ENCODE assay signal across 1 cellular context in the genomic region with DNA sequence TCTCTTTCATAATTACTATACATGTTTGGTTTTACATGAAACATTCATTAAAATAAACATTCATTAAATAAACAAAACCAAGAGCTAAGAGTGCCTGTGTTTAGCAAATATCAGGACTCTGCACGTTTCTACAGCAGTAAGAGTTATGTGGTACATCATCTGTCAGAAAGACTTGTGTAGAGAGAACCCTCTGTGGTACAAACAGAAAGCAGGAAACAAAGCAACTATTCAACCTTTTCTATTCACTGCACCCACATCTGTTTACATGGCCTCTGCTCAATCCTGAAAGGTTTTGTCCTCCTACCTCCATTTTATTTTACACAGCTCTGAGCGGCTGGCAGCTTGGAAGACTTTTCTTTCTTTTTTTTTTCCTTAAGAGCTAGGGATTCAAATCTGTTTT.
TF ChIP-seq lines count a peak whose summit lies in the region.

No MANE protein-coding gene starts in this region.

TF ChIP-seq in H1, 55 proteins besides CTCF, POLR2A, EP300 and RAD21 (continued from another document):
- TF ChIP-seq, protein P1, sequence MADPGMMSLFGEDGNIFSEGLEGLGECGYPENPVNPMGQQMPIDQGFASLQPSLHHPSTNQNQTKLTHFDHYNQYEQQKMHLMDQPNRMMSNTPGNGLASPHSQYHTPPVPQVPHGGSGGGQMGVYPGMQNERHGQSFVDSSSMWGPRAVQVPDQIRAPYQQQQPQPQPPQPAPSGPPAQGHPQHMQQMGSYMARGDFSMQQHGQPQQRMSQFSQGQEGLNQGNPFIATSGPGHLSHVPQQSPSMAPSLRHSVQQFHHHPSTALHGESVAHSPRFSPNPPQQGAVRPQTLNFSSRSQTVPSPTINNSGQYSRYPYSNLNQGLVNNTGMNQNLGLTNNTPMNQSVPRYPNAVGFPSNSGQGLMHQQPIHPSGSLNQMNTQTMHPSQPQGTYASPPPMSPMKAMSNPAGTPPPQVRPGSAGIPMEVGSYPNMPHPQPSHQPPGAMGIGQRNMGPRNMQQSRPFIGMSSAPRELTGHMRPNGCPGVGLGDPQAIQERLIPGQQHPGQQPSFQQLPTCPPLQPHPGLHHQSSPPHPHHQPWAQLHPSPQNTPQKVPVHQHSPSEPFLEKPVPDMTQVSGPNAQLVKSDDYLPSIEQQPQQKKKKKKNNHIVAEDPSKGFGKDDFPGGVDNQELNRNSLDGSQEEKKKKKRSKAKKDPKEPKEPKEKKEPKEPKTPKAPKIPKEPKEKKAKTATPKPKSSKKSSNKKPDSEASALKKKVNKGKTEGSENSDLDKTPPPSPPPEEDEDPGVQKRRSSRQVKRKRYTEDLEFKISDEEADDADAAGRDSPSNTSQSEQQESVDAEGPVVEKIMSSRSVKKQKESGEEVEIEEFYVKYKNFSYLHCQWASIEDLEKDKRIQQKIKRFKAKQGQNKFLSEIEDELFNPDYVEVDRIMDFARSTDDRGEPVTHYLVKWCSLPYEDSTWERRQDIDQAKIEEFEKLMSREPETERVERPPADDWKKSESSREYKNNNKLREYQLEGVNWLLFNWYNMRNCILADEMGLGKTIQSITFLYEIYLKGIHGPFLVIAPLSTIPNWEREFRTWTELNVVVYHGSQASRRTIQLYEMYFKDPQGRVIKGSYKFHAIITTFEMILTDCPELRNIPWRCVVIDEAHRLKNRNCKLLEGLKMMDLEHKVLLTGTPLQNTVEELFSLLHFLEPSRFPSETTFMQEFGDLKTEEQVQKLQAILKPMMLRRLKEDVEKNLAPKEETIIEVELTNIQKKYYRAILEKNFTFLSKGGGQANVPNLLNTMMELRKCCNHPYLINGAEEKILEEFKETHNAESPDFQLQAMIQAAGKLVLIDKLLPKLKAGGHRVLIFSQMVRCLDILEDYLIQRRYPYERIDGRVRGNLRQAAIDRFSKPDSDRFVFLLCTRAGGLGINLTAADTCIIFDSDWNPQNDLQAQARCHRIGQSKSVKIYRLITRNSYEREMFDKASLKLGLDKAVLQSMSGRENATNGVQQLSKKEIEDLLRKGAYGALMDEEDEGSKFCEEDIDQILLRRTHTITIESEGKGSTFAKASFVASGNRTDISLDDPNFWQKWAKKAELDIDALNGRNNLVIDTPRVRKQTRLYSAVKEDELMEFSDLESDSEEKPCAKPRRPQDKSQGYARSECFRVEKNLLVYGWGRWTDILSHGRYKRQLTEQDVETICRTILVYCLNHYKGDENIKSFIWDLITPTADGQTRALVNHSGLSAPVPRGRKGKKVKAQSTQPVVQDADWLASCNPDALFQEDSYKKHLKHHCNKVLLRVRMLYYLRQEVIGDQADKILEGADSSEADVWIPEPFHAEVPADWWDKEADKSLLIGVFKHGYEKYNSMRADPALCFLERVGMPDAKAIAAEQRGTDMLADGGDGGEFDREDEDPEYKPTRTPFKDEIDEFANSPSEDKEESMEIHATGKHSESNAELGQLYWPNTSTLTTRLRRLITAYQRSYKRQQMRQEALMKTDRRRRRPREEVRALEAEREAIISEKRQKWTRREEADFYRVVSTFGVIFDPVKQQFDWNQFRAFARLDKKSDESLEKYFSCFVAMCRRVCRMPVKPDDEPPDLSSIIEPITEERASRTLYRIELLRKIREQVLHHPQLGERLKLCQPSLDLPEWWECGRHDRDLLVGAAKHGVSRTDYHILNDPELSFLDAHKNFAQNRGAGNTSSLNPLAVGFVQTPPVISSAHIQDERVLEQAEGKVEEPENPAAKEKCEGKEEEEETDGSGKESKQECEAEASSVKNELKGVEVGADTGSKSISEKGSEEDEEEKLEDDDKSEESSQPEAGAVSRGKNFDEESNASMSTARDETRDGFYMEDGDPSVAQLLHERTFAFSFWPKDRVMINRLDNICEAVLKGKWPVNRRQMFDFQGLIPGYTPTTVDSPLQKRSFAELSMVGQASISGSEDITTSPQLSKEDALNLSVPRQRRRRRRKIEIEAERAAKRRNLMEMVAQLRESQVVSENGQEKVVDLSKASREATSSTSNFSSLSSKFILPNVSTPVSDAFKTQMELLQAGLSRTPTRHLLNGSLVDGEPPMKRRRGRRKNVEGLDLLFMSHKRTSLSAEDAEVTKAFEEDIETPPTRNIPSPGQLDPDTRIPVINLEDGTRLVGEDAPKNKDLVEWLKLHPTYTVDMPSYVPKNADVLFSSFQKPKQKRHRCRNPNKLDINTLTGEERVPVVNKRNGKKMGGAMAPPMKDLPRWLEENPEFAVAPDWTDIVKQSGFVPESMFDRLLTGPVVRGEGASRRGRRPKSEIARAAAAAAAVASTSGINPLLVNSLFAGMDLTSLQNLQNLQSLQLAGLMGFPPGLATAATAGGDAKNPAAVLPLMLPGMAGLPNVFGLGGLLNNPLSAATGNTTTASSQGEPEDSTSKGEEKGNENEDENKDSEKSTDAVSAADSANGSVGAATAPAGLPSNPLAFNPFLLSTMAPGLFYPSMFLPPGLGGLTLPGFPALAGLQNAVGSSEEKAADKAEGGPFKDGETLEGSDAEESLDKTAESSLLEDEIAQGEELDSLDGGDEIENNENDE (IDR thresholded peaks at IDR 0.05; ENCODE audit: insufficient replicate concordance, low read length), result no peak
- TF ChIP-seq BACH1 (IDR thresholded peaks at IDR 0.05; ENCODE audit: low read length) (no peak), RBBP5 (IDR thresholded peaks at IDR 0.05; ENCODE audit: borderline replicate concordance, low read depth, low read length) (no peak), BCL11A (IDR thresholded peaks at IDR 0.05; ENCODE audit: low read depth in 2 of 2, low read length in 2 of 2) (no peak), PHF8 (conservative IDR thresholded peaks at IDR 0.05; ENCODE audit: low read depth, low read length) (no peak), CTBP2 (IDR thresholded peaks at IDR 0.05; ENCODE audit: borderline replicate concordance, insufficient read depth, insufficient read length, low read length) (no peak), SAP30 (IDR thresholded peaks at IDR 0.05; ENCODE audit: insufficient read depth, insufficient replicate concordance, low read length) (no peak), TCF12 (IDR thresholded peaks at IDR 0.05; ENCODE audit: low read depth, low read length) (no peak), NRF1 (IDR thresholded peaks at IDR 0.05; ENCODE audit: low read depth, low read length) (no peak), SP2 (IDR thresholded peaks at IDR 0.05; ENCODE audit: low read length) (no peak)
